Comparison of ENCODE assay signal across 8 cellular contexts in genomic region chr14:74301594-74302159, GRCh38. TPM values are rescaled to one million over a fixed set of nuclear protein-coding genes. Genes with fewer than 3 reads are reported as not detected.
A peak's percentile ranks its signal among the peaks of the same experiment; 100 is the strongest.
DNase-seq lines count a peak whose midpoint lies in the region; ATAC-seq and TF ChIP-seq lines count a peak whose summit lies in the region.

No MANE protein-coding gene starts in this region.

- H3K27ac ChIP-seq in spleen = peak overlapping the region in 7 of 8 donors; percentile 88 to 93 (median 89)

- TF ChIP-seq CTCF in HFF-Myc (IDR thresholded peaks at IDR 0.05; ENCODE audit: low read depth, low read length, missing control alignments) (no peak), spleen (IDR thresholded peaks at IDR 0.05 in 8 of 11, conservative IDR thresholded peaks at IDR 0.05 in 3 of 11) (no peak)

- H3K4me3 ChIP-seq in HFF-Myc (replicated peaks; ENCODE audit: low read depth, low read length) (peak overlapping the region; percentile 89), iPS-11a (ENCODE audit: low read depth, low read length) (peak overlapping the region; percentile 82), spleen (peak overlapping the region; percentile 64 to 97 (median 88))

- no peaks in the 10 kb centered on the region for H3K27me3 ChIP-seq in spleen (replicated peaks in 1 of 7)

- H3K4me1 ChIP-seq in spleen = peaks cover 25 to 58% (median 39%) of the 10 kb centered on the region in 6 donors

- TF ChIP-seq POLR2A in spleen (IDR thresholded peaks at IDR 0.05) = no peak

- ATAC-seq in activated CD8-positive, alpha-beta T cell treated with anti-CD3 and anti-CD28 coated beads, Interleukin-2, amount 10 ng/mL, durations not matched to agents 7 days and 5 days = no peak
- no peak for ATAC-seq in GM19452 (IDR thresholded peaks at IDR 0.05; ENCODE audit: unreplicated experiment)
- no peak for ATAC-seq in GM18909 (IDR thresholded peaks at IDR 0.05; ENCODE audit: poor library complexity, unreplicated experiment)
- no peak for ATAC-seq in GM18867 (IDR thresholded peaks at IDR 0.05; ENCODE audit: unreplicated experiment)

- peaks cover 22% of the 10 kb centered on the region for H3K4me1 Mint-ChIP-seq in activated CD8-positive, alpha-beta T cell treated with anti-CD3 and anti-CD28 coated beads, Interleukin-2, amount 10 ng/mL, durations not matched to agents 7 days and 5 days (ENCODE audit: low read depth)

- 27 to 40% (median 34%) methylated on average over 22 of the region's 22 CpGs for WGBS in spleen, 5 donors

- H3K36me3 ChIP-seq in spleen = peaks cover 0 to 35% (median 24%) of the 10 kb centered on the region in 6 donors

- POLR2A ChIA-PET in activated CD8-positive, alpha-beta T cell treated with anti-CD3 and anti-CD28 coated beads, Interleukin-2, amount 10 ng/mL, durations not matched to agents 7 days and 5 days (lab: Charles Lee) = no interaction called here

- peaks cover 14% of the 10 kb centered on the region for H3K36me3 Mint-ChIP-seq in activated CD8-positive, alpha-beta T cell treated with anti-CD3 and anti-CD28 coated beads, Interleukin-2, amount 10 ng/mL, durations not matched to agents 7 days and 5 days (ENCODE audit: low read depth)

- no peaks in the 10 kb centered on the region for H3K9me3 ChIP-seq in spleen

- no peaks in the 10 kb centered on the region for H3K9me3 Mint-ChIP-seq in activated CD8-positive, alpha-beta T cell treated with anti-CD3 and anti-CD28 coated beads, Interleukin-2, amount 10 ng/mL, durations not matched to agents 7 days and 5 days (ENCODE audit: insufficient read depth)

- H3K27me3 Mint-ChIP-seq in activated CD8-positive, alpha-beta T cell treated with anti-CD3 and anti-CD28 coated beads, Interleukin-2, amount 10 ng/mL, durations not matched to agents 7 days and 5 days (ENCODE audit: low read depth) = no peaks in the 10 kb centered on the region

- intact Hi-C loops in spleen (cut with DNase I; ENCODE audit: low total_unique reads) = no loop called here

- H3K4me3 Mint-ChIP-seq in activated CD8-positive, alpha-beta T cell treated with anti-CD3 and anti-CD28 coated beads, Interleukin-2, amount 10 ng/mL, durations not matched to agents 7 days and 5 days = peak overlapping the region; percentile 98

- CTCF ChIA-PET in activated CD8-positive, alpha-beta T cell treated with anti-CD3 and anti-CD28 coated beads, Interleukin-2, amount 10 ng/mL, durations not matched to agents 7 days and 5 days (lab: Charles Lee) = interaction anchor here (0.9 to 1.3 kb wide), 3 partner anchors 27 to 119 kb away, joined by 3 to 4 read pairs (median 3); no protein-coding TSS in a partner anchor

- H3K27ac Mint-ChIP-seq in activated CD8-positive, alpha-beta T cell treated with anti-CD3 and anti-CD28 coated beads, Interleukin-2, amount 10 ng/mL, durations not matched to agents 7 days and 5 days = peak overlapping the region; percentile 92

- DNase-seq in HFF-Myc (ENCODE audit: extremely low read depth, low read depth) (no peak), spleen (no peak), NCI-H1930 (lab: John Stamatoyannopoulos, UW) (no peak)
- no peak for DNase-seq in activated CD8-positive, alpha-beta T cell treated with anti-CD3 and anti-CD28 coated beads, Interleukin-2, amount 10 ng/mL, durations not matched to agents 7 days and 5 days

RNA-seq across cellular contexts. Expression of gene ABCD4, which starts 1.1 kb away (rescaled TPM):
- total RNA-seq in activated CD8-positive, alpha-beta T cell treated with anti-CD3 and anti-CD28 coated beads, Interleukin-2, amount 10 ng/mL, durations not matched to agents 7 days and 5 days = 10 to 100 TPM; 41.9 to 43.2 TPM
- total RNA-seq in spleen = 10 to 100 TPM; 66.9 to 99.4 (median 76.3) TPM
- polyA plus RNA-seq in spleen = 10 to 100 TPM; 37.2 to 62.5 (median 61.8) TPM

RNA-seq across cellular contexts. Expression of gene VRTN, which starts 46.6 kb away (rescaled TPM):
- total RNA-seq in activated CD8-positive, alpha-beta T cell treated with anti-CD3 and anti-CD28 coated beads, Interleukin-2, amount 10 ng/mL, durations not matched to agents 7 days and 5 days = not detected
- not detected for total RNA-seq in spleen
- polyA plus RNA-seq in spleen = under 1 TPM; 0.07 to 0.21 (median 0.10) TPM
